In genomic region chr7:66995045-66995776, GRCh38 we compare ENCODE assay signal across 1 cellular context.
A peak's percentile ranks its signal among the peaks of the same experiment; 100 is the strongest.
TF ChIP-seq lines count a peak whose summit lies in the region.
"Not testable (repeated sequence)": the region's sequence is repeated elsewhere in the genome, so short reads cannot be mapped to it uniquely, and the experiment has no call there.

TSS of gene SBDS (minus strand) at chr7:66995586. CDS start at chr7:66995417, 169 bp downstream.

TF ChIP-seq in K562, 482 proteins besides CTCF, POLR2A, EP300 and RAD21 (continued from another document):
- TF ChIP-seq AFF4 (CRISPR knock-in tag; IDR thresholded peaks at IDR 0.05) (0 out of 2 replicates have a peak, but pooled peaks have one; percentile 48), SMAD4 (CRISPR knock-in tag; conservative IDR thresholded peaks at IDR 0.05) (peak; percentile 82), ZKSCAN1 (IDR thresholded peaks at IDR 0.05; ENCODE audit: low read depth, low read length) (peak; percentile 68), L3MBTL2 (IDR thresholded peaks at IDR 0.05) (peak; percentile 89), NR2C2 (tag; IDR thresholded peaks at IDR 0.05) (peak; percentile 43; the same call in 1 of the 2 replicates), HDAC2 (IDR thresholded peaks at IDR 0.05) (peak; percentile 54; the same call in 1 of the 2 replicates), ATF1 (CRISPR knock-in tag; IDR thresholded peaks at IDR 0.05) (peak; percentile 82), ATF1 (tag; IDR thresholded peaks at IDR 0.05) (peak; percentile 93), CREM (IDR thresholded peaks at IDR 0.05; ENCODE audit: low read depth) (peak; percentile 95)
- TF ChIP-seq, protein P1, sequence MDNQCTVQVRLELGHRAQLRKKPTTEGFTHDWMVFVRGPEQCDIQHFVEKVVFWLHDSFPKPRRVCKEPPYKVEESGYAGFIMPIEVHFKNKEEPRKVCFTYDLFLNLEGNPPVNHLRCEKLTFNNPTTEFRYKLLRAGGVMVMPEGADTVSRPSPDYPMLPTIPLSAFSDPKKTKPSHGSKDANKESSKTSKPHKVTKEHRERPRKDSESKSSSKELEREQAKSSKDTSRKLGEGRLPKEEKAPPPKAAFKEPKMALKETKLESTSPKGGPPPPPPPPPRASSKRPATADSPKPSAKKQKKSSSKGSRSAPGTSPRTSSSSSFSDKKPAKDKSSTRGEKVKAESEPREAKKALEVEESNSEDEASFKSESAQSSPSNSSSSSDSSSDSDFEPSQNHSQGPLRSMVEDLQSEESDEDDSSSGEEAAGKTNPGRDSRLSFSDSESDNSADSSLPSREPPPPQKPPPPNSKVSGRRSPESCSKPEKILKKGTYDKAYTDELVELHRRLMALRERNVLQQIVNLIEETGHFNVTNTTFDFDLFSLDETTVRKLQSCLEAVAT (IDR thresholded peaks at IDR 0.05), result peak in 1 of 2 experiments; percentile 49; a peak in 2 of 4 replicates
- TF ChIP-seq, protein P2, sequence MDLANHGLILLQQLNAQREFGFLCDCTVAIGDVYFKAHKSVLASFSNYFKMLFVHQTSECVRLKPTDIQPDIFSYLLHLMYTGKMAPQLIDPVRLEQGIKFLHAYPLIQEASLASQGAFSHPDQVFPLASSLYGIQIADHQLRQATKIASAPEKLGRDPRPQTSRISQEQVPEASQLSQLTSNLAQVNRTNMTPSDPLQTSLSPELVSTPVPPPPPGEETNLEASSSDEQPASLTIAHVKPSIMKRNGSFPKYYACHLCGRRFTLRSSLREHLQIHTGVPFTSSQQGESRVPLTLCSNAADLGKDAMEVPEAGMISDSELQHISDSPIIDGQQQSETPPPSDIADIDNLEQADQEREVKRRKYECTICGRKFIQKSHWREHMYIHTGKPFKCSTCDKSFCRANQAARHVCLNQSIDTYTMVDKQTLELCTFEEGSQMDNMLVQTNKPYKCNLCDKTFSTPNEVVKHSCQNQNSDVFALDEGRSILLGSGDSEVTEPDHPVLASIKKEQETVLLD (IDR thresholded peaks at IDR 0.05), result peak; percentile 94
- TF ChIP-seq NR2C2 (CRISPR knock-in tag; IDR thresholded peaks at IDR 0.05), result not testable (repeated sequence)
